ENCODE assay signal across 19 cellular contexts in the genomic region with DNA sequence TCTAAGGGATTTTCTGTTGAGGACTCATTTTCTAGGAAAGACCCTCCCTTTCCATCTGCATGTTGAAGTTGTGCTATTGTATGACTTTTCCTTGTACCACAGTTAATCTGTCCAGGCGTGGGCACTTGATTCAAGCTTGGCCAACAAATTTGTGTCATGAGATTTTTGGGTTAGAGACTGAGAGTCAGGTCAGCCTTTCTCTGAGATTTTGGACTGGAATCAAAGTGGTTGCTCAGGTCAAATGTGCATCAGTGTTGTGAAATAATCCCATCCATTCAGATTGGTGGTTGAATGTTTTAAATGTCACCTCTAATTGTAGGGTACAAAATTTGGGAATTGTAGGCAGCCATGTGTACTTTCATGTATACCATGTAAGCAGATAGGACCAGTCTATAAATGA.
"Had no signal": no experiment of that assay in that cellular context is flagged by ENCODE, and none has a peak within 500 bp of the region (broad histone marks: within the 10 kb centered on the region; RNA-seq: fewer than 3 reads in every experiment).

No MANE protein-coding gene starts in this region.

- H3K27me3 Mint-ChIP-seq: naive B cell had no signal

- H3K4me3 ChIP-seq: coronary artery, dorsolateral prefrontal cortex, esophagus squamous epithelium, gastrocnemius medialis, heart right ventricle, left ventricle myocardium inferior, lower lobe of right lung, mucosa of descending colon had no signal

- H3K9me3 ChIP-seq: esophagus squamous epithelium, gastrocnemius medialis, heart right ventricle, left ventricle myocardium inferior, lower lobe of right lung, mucosa of descending colon had no signal

- H3K4me1 ChIP-seq: esophagus squamous epithelium, gastrocnemius medialis, heart right ventricle, left ventricle myocardium inferior, lower lobe of right lung had no signal

- H3K27ac Mint-ChIP-seq: naive B cell had no signal

- H3K27me3 ChIP-seq: dorsolateral prefrontal cortex, esophagus squamous epithelium, gastrocnemius medialis, heart right ventricle had no signal

- H3K36me3 ChIP-seq: esophagus squamous epithelium, gastrocnemius medialis, heart right ventricle, left ventricle myocardium inferior, lower lobe of right lung had no signal

- ATAC-seq: gastrocnemius medialis, heart right ventricle, left cardiac atrium, lower lobe of right lung, mucosa of descending colon had no signal

- DNase-seq: dermis blood vessel endothelial cell; effector CD4-positive, alpha-beta T cell; effector memory CD4-positive, alpha-beta T cell; esophagus squamous epithelium; foreskin fibroblast; foreskin melanocyte; gastrocnemius medialis; glutamatergic neuron; head of caudate nucleus; heart right ventricle; hippocampal formation; left cardiac atrium; left ventricle myocardium inferior; lower lobe of right lung; mesenchymal stem cell; mucosa of descending colon; naive B cell had no signal

- H3K27ac ChIP-seq: coronary artery, esophagus squamous epithelium, gastrocnemius medialis, heart right ventricle, left ventricle myocardium inferior, lower lobe of right lung had no signal

- H3K36me3 Mint-ChIP-seq: naive B cell had no signal

- H3K4me3 Mint-ChIP-seq: naive B cell had no signal

- H3K4me1 Mint-ChIP-seq: naive B cell had no signal
